Comparison of ENCODE assay signal across 2 cellular contexts in the genomic region with DNA sequence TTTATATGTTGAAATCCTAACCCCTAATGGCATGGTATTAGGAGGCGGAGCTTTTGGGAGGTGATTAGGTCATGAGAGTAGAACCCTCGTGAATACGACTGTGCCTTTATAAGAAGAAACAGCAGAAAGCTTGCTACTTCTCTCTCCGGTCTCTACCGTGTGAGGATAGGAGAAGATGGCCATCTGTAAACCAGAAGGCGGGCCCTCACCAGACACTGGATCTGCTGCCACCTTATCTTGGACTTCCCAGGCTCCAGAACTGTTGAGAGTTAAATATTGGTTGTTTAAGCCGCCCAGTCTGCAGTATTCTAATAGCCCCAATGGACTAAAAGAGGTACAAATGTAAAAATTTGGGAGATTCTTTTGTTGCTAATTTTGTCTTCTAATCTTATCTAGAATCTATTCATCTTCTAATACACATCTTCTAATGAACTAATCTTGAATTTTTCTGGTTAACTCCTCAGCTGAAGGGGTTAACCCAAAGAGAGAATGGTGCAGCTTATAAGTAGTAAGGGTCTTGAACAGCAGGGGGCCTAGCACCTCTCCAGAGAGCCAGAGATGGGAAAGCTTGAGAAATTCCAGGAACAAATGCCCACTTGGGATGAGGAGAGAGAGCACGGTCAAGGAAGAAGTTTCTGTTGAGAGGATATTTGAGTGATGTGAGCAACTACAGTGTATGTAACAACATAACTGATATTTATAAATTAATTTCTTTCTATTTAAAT.
TF ChIP-seq lines count a peak whose summit lies in the region.

No MANE protein-coding gene starts in this region.

TF ChIP-seq in HepG2, 621 proteins besides CTCF, POLR2A, EP300 and RAD21 (continued from another document):
- TF ChIP-seq, protein P1, sequence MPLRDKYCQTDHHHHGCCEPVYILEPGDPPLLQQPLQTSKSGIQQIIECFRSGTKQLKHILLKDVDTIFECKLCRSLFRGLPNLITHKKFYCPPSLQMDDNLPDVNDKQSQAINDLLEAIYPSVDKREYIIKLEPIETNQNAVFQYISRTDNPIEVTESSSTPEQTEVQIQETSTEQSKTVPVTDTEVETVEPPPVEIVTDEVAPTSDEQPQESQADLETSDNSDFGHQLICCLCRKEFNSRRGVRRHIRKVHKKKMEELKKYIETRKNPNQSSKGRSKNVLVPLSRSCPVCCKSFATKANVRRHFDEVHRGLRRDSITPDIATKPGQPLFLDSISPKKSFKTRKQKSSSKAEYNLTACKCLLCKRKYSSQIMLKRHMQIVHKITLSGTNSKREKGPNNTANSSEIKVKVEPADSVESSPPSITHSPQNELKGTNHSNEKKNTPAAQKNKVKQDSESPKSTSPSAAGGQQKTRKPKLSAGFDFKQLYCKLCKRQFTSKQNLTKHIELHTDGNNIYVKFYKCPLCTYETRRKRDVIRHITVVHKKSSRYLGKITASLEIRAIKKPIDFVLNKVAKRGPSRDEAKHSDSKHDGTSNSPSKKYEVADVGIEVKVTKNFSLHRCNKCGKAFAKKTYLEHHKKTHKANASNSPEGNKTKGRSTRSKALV (CRISPR knock-in tag; IDR thresholded peaks at IDR 0.05): no peak
- TF ChIP-seq ZNF652 (CRISPR knock-in tag; IDR thresholded peaks at IDR 0.05; ENCODE audit: borderline replicate concordance, low read depth) (peak; percentile 49; the same call in 1 of the 2 replicates), KLF13 (CRISPR knock-in tag; IDR thresholded peaks at IDR 0.05) (no peak), ZNF713 (CRISPR knock-in tag; IDR thresholded peaks at IDR 0.05) (no peak), EEA1 (CRISPR knock-in tag; IDR thresholded peaks at IDR 0.05; ENCODE audit: borderline replicate concordance) (no peak)

TF ChIP-seq in WTC11, 78 proteins besides CTCF, POLR2A, EP300 and RAD21 (continued from another document):
- TF ChIP-seq, protein P2, sequence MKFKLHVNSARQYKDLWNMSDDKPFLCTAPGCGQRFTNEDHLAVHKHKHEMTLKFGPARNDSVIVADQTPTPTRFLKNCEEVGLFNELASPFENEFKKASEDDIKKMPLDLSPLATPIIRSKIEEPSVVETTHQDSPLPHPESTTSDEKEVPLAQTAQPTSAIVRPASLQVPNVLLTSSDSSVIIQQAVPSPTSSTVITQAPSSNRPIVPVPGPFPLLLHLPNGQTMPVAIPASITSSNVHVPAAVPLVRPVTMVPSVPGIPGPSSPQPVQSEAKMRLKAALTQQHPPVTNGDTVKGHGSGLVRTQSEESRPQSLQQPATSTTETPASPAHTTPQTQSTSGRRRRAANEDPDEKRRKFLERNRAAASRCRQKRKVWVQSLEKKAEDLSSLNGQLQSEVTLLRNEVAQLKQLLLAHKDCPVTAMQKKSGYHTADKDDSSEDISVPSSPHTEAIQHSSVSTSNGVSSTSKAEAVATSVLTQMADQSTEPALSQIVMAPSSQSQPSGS (CRISPR knock-in tag; IDR thresholded peaks at IDR 0.05; ENCODE audit: borderline replicate concordance, low read depth): no peak
- no peak for TF ChIP-seq ELF4 (CRISPR knock-in tag; IDR thresholded peaks at IDR 0.05; ENCODE audit: low read depth)
- TF ChIP-seq, protein P3, sequence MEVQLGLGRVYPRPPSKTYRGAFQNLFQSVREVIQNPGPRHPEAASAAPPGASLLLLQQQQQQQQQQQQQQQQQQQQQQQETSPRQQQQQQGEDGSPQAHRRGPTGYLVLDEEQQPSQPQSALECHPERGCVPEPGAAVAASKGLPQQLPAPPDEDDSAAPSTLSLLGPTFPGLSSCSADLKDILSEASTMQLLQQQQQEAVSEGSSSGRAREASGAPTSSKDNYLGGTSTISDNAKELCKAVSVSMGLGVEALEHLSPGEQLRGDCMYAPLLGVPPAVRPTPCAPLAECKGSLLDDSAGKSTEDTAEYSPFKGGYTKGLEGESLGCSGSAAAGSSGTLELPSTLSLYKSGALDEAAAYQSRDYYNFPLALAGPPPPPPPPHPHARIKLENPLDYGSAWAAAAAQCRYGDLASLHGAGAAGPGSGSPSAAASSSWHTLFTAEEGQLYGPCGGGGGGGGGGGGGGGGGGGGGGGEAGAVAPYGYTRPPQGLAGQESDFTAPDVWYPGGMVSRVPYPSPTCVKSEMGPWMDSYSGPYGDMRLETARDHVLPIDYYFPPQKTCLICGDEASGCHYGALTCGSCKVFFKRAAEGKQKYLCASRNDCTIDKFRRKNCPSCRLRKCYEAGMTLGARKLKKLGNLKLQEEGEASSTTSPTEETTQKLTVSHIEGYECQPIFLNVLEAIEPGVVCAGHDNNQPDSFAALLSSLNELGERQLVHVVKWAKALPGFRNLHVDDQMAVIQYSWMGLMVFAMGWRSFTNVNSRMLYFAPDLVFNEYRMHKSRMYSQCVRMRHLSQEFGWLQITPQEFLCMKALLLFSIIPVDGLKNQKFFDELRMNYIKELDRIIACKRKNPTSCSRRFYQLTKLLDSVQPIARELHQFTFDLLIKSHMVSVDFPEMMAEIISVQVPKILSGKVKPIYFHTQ (CRISPR knock-in tag; IDR thresholded peaks at IDR 0.05): no peak
- no peak for TF ChIP-seq PRRX2 (CRISPR knock-in tag; IDR thresholded peaks at IDR 0.05)
- no peak for TF ChIP-seq PRDM15 (CRISPR knock-in tag; IDR thresholded peaks at IDR 0.05)
- no peak for TF ChIP-seq ZNF121 (CRISPR knock-in tag; IDR thresholded peaks at IDR 0.05)
- TF ChIP-seq ERG (CRISPR knock-in tag; IDR thresholded peaks at IDR 0.05): no peak
- no peak for TF ChIP-seq ATF3 (CRISPR knock-in tag; conservative IDR thresholded peaks at IDR 0.05)
- no peak for TF ChIP-seq MYBL2 (CRISPR knock-in tag; IDR thresholded peaks at IDR 0.05)
- TF ChIP-seq CREB1 (CRISPR knock-in tag; IDR thresholded peaks at IDR 0.05): no peak
- no peak for TF ChIP-seq NFE2L1 (CRISPR knock-in tag; IDR thresholded peaks at IDR 0.05)
- TF ChIP-seq CDX4 (CRISPR knock-in tag; IDR thresholded peaks at IDR 0.05; ENCODE audit: borderline replicate concordance): no peak
- TF ChIP-seq ZNF263 (CRISPR knock-in tag; IDR thresholded peaks at IDR 0.05; ENCODE audit: low read depth): no peak
- no peak for TF ChIP-seq GRHL2 (CRISPR knock-in tag; IDR thresholded peaks at IDR 0.05; ENCODE audit: insufficient replicate concordance, severe bottlenecking)
- TF ChIP-seq CBFB (CRISPR knock-in tag; IDR thresholded peaks at IDR 0.05; ENCODE audit: low read depth): no peak
- TF ChIP-seq ATF6 (CRISPR knock-in tag; IDR thresholded peaks at IDR 0.05): no peak
- TF ChIP-seq ZNF219 (CRISPR knock-in tag; IDR thresholded peaks at IDR 0.05; ENCODE audit: borderline replicate concordance): no peak
